In the genomic region with DNA sequence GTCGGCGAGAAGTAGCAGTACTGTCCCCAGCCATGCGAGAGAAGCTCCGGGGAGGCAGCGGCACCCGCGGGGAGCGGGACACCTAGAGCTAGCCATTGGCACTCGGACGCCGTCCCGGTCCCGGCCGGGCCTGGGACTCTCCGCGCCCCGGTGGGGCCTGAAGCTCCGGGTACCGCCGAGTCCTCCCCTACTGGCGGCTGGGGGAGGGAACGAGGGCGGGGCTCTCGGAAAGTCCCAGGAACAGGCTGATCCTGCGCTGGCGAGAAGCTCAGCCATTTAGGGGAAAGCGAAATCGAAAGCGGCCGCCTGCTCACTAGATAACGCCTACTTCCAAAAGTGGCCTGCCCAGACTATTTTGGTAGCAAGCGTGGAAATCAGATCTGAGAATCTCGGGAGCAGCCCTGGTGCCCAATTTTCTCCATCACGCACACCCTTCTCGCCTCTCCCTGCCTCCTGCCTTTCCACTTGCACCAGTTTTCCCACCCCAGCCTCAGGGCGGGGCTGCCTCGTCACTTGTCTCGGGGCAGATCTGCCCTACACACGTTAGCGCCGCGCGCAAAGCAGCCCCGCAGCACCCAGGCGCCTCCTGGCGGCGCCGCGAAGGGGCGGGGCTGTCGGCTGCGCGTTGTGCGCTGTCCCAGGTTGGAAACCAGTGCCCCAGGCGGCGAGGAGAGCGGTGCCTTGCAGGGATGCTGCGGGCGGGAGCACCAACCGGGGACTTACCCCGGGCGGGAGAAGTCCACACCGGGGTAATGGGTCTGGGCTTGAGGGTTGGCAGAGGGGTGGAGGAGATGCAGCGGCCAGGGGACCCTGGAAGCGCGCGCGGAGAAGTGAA, we compare ENCODE assay signal across 8 cellular contexts. TPM values are rescaled to one million over a fixed set of nuclear protein-coding genes. Genes with fewer than 3 reads are reported as not detected.
A peak's percentile ranks its signal among the peaks of the same experiment; 100 is the strongest.
DNase-seq lines count a peak whose midpoint lies in the region; TF ChIP-seq lines count a peak whose summit lies in the region.

A gene (plus strand): TSS at position 652 of the 835 bp plus-strand sequence. CDS start 38 bp downstream, at position 690.
A gene with protein sequence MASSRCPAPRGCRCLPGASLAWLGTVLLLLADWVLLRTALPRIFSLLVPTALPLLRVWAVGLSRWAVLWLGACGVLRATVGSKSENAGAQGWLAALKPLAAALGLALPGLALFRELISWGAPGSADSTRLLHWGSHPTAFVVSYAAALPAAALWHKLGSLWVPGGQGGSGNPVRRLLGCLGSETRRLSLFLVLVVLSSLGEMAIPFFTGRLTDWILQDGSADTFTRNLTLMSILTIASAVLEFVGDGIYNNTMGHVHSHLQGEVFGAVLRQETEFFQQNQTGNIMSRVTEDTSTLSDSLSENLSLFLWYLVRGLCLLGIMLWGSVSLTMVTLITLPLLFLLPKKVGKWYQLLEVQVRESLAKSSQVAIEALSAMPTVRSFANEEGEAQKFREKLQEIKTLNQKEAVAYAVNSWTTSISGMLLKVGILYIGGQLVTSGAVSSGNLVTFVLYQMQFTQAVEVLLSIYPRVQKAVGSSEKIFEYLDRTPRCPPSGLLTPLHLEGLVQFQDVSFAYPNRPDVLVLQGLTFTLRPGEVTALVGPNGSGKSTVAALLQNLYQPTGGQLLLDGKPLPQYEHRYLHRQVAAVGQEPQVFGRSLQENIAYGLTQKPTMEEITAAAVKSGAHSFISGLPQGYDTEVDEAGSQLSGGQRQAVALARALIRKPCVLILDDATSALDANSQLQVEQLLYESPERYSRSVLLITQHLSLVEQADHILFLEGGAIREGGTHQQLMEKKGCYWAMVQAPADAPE (minus strand): TSS at position 164 of the 835 bp plus-strand sequence. CDS start 68 bp downstream, at position 96.

- H3K4me3 ChIP-seq in LNCaP clone FGC (ENCODE audit: low read depth, low read length) (peak within 1 kb of the TSS; percentile 71), neutrophil (ENCODE audit: low read depth in 1 of 2, low read length in 1 of 2) (peak within 1 kb of the TSS; percentile 85 to 91)

- peak; percentile 91 for DNase-seq in GDM1 (lab: John Stamatoyannopoulos, UW)
- DNase-seq in H4 (ENCODE audit: low spot score), result peak; percentile 88
- DNase-seq in LNCaP clone FGC (ENCODE audit: low read depth), result peak; percentile 65
- peak; percentile 93 for DNase-seq in SK-MEL-5 (ENCODE audit: low read depth, low spot score)
- peak; percentile 98 for DNase-seq in activated naive CD4-positive, alpha-beta T cell treated with Interleukin-2 at 50 U/mL for 16 hours
- DNase-seq in foreskin melanocyte, result peak; percentile 93

- H3K4me1 ChIP-seq in neutrophil (ENCODE audit: control insufficient read depth in 1 of 2, insufficient read depth in 1 of 2, low read depth in 1 of 2, low read length in 1 of 2), result peaks cover 55 to 67% of the 10 kb centered on the region in 2 experiments

- in situ Hi-C loops in SK-MEL-5 (cut with HindIII; ENCODE audit: low pct_unique_long_range_greater_than_20kb, low sequenced_read_pairs), result no loop called here

- TF ChIP-seq CTCF in LNCaP clone FGC (IDR thresholded peaks at IDR 0.05; ENCODE audit: control insufficient read depth, extremely low read depth, insufficient read depth) (peak; percentile 79), neutrophil (IDR thresholded peaks at IDR 0.05) (peak; percentile 90), subcutaneous adipose tissue (IDR thresholded peaks at IDR 0.05; ENCODE audit: low read depth) (no peak)

- H3K9me3 ChIP-seq in neutrophil, result no peaks in the 10 kb centered on the region

- H3K27ac ChIP-seq in neutrophil, result peak within 1 kb of the TSS; percentile 96

- H3K36me3 ChIP-seq in neutrophil, result peaks cover 68% of the 10 kb centered on the region

- no peaks in the 10 kb centered on the region for H3K27me3 ChIP-seq in neutrophil

RNA-seq across cellular contexts. Expression of the first gene that starts in this region (rescaled TPM):
- total RNA-seq in H4 (2014; rRNA removed; shearing (Covaris generic)), result 120 and 150 TPM in 2 replicates
- total RNA-seq in SK-MEL-5 (2014; rRNA removed; shearing (Covaris generic)), result 10.4 and 15.4 TPM in 2 replicates
- 20.7 and 24.6 TPM in 2 replicates for polyA plus RNA-seq in SK-MEL-5 (2015; cell fraction: cytosol; rRNA removed)
- 6.5 and 8.5 TPM in 2 replicates for polyA plus RNA-seq in SK-MEL-5 (2015; cell fraction: nucleus; rRNA removed)
- 10 to 100 TPM; 21.6 to 49.9 (median 30.7) TPM for total RNA-seq in subcutaneous adipose tissue

RNA-seq across cellular contexts. Expression of the second gene that starts in this region (rescaled TPM):
- total RNA-seq in H4 (2014; rRNA removed; shearing (Covaris generic)), result 60.9 and 66.1 TPM in 2 replicates
- 30.6 and 36.4 TPM in 2 replicates for total RNA-seq in SK-MEL-5 (2014; rRNA removed; shearing (Covaris generic))
- polyA plus RNA-seq in SK-MEL-5 (2015; cell fraction: cytosol; rRNA removed), result 32.6 and 35.5 TPM in 2 replicates
- polyA plus RNA-seq in SK-MEL-5 (2015; cell fraction: nucleus; rRNA removed), result 25.3 and 25.7 TPM in 2 replicates
- 10 to 100 TPM; 18.3 to 76.9 (median 32.4) TPM for total RNA-seq in subcutaneous adipose tissue

Comparison
In these comparisons a context has a peak if more than half of its experiments do, and no peak if none do; other contexts are left out.
1. Peak in every context shown above with its lines: DNase-seq, H3K4me3 ChIP-seq and H3K27ac ChIP-seq.